8 cellular contexts compared by ENCODE assay signal in the genomic region with DNA sequence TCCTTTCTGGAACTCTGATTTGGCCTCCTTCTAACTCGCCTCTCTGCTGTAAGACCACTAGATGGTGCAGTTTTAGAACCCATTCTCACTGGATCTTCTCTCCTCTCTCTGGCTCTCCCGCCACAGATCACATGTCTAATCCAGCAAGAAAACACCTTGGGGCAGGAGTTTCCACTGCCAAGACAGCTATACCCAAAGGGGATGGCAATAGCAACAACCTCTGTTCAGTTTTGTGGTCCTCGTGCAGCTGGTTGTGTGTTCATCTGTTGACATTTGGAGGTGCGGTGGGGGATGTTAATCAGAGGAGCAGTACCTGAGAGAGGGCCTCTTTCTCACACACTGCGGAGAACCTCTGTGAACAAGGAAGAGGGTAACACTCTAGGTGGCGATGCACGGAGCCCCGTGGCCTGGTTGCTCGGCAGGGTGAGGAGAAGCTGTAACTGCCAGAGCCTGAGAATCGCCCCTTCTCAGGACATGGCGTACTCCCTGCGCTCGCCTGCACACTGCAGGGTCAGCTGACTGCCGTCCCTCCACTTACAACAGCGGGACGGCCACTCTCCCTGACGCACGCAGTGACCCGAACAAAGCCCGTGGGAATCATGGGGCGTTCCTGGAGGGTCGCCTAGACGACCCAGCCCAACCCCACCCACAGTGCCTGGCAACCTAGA. TPM values are rescaled to one million over a fixed set of nuclear protein-coding genes. Genes with fewer than 3 reads are reported as not detected.
DNase-seq lines count a peak whose midpoint lies in the region; ATAC-seq and TF ChIP-seq lines count a peak whose summit lies in the region.

Gene TEX55 (plus strand): TSS at position 666 of the 668 bp plus-strand sequence. CDS start 25 bp downstream, outside the sequence.

- intact Hi-C loops in left colon (cut with DNase I, micrococcal nuclease), result no loop called here
- intact Hi-C loops in posterior cingulate gyrus (cut with DNase I), result loop anchor here (1.0 kb wide), 1 partner anchor 96 kb away; no protein-coding TSS in a partner anchor

- TF ChIP-seq CTCF in GM12873 (IDR thresholded peaks at IDR 0.05; ENCODE audit: insufficient read depth, low read depth, low read length, missing control alignments) (peak; percentile 71), brain microvascular endothelial cell (IDR thresholded peaks at IDR 0.05; ENCODE audit: low read depth, low read length, missing control alignments) (peak; percentile 82)

- no peaks in the 10 kb centered on the region for H3K36me3 ChIP-seq in brain microvascular endothelial cell (replicated peaks)

- in situ Hi-C loops in brain microvascular endothelial cell (cut with HindIII; ENCODE audit: low pct_ligation_motif_present, low sequenced_read_pairs), result no loop called here

- peak; percentile 78 for ATAC-seq in HG02885 (IDR thresholded peaks at IDR 0.05; ENCODE audit: poor library complexity, unreplicated experiment)
- ATAC-seq in left colon, result peak; percentile 90
- no peak for ATAC-seq in GM19035 (IDR thresholded peaks at IDR 0.05; ENCODE audit: unreplicated experiment)

- no peak within 1 kb of the TSS for H3K4me3 ChIP-seq in brain microvascular endothelial cell (ENCODE audit: low read depth, low read length)

- DNase-seq in AML-193 (lab: John Stamatoyannopoulos, UW) (peak; percentile 17 to 40), NCI-H2227 treated with DMSO at 0.1 percent for 48 hours (lab: John Stamatoyannopoulos, UW) (peak; percentile 65), brain microvascular endothelial cell (peak; percentile 32), left colon (peak in 1 of 2 donors; percentile 10), posterior cingulate gyrus (no peak)

- H3K27me3 ChIP-seq in brain microvascular endothelial cell (replicated peaks), result no peaks in the 10 kb centered on the region

- H3K27ac ChIP-seq in brain microvascular endothelial cell, result no peak within 1 kb of the TSS

RNA-seq across cellular contexts. Expression of gene TEX55, which starts in this region (rescaled TPM):
- total RNA-seq in left colon, result not detected

Comparison
In these comparisons a context has a peak if more than half of its experiments do, and no peak if none do; other contexts are left out.
1. Peak in ATAC-seq in left colon; RNA of the gene not detected or under 1 TPM.
2. DNase-seq: peak in AML-193 (2 of 2), NCI-H2227 treated with DMSO at 0.1 percent for 48 hours (single experiment) and brain microvascular endothelial cell (single experiment); none in posterior cingulate gyrus (0 of 10).